17 cellular contexts compared by ENCODE assay signal in genomic region chr1:14974361-14974760, GRCh38.
DNase-seq lines count a peak whose midpoint lies in the region; ATAC-seq and TF ChIP-seq lines count a peak whose summit lies in the region.
"Had no signal": no experiment of that assay in that cellular context is flagged by ENCODE, and none has a peak within 500 bp of the region (broad histone marks: within the 10 kb centered on the region; RNA-seq: fewer than 3 reads in every experiment).

No MANE protein-coding gene starts in this region.

- H3K27me3 ChIP-seq in thoracic aorta (replicated peaks; ENCODE audit: insufficient read depth), result no peaks in the 10 kb centered on the region
- H3K27me3 ChIP-seq in GM23338 (ENCODE audit: insufficient read depth), result no peaks in the 10 kb centered on the region
- H3K27me3 ChIP-seq: BE2C, Peyer's patch had no signal

- H3K4me1 Mint-ChIP-seq in brain (peaks cover 38% of the 10 kb centered on the region), GM23338 (peaks cover 4% of the 10 kb centered on the region; the same call in 2 of the 3 replicates)
- peaks cover 10% of the 10 kb centered on the region for H3K4me1 Mint-ChIP-seq in activated T-cell treated with anti-CD3 and anti-CD28 coated beads, Interleukin-2, amount 50 U/mL, for 72 hours (ENCODE audit: low read depth)

- H3K9me3 Mint-ChIP-seq in brain (peaks cover 6 to 23% (median 11%) of the 10 kb centered on the region in 5 experiments), GM23338 (peaks cover 10% of the 10 kb centered on the region; the same call in 2 of the 3 replicates)
- peaks cover 0 to 2% of the 10 kb centered on the region in 2 donors for H3K9me3 Mint-ChIP-seq in activated T-cell treated with anti-CD3 and anti-CD28 coated beads, Interleukin-2, amount 50 U/mL, for 72 hours

- no peak overlapping the region for H2AFZ ChIP-seq in GM23338

- TF ChIP-seq CTCF in LNCaP clone FGC (IDR thresholded peaks at IDR 0.05; ENCODE audit: control insufficient read depth, extremely low read depth, insufficient read depth) (no peak), brain (conservative IDR thresholded peaks at IDR 0.05) (no peak), thoracic aorta (IDR thresholded peaks at IDR 0.05) (no peak), GM23338 (conservative IDR thresholded peaks at IDR 0.05; ENCODE audit: low read depth in 2 of 2) (no peak)

- H3K4me3 Mint-ChIP-seq in brain (no peak overlapping the region), GM23338 (no peak overlapping the region)
- no peak overlapping the region for H3K4me3 Mint-ChIP-seq in activated T-cell treated with anti-CD3 and anti-CD28 coated beads, Interleukin-2, amount 50 U/mL, for 72 hours

- H3K36me3 Mint-ChIP-seq in brain, result peaks cover 53% of the 10 kb centered on the region
- H3K36me3 Mint-ChIP-seq in activated T-cell treated with anti-CD3 and anti-CD28 coated beads, Interleukin-2, amount 50 U/mL, for 72 hours (ENCODE audit: insufficient read depth in 2 of 2), result no peaks in the 10 kb centered on the region
- H3K36me3 Mint-ChIP-seq in GM23338 (ENCODE audit: low read depth), result peaks cover 4% of the 10 kb centered on the region; the same call in 1 of the 3 replicates

- H3K27ac Mint-ChIP-seq in brain (peak overlapping the region in 4 of 5 experiments; percentile 16 to 67 (median 52)), GM23338 (no peak overlapping the region)
- H3K27ac Mint-ChIP-seq in activated T-cell treated with anti-CD3 and anti-CD28 coated beads, Interleukin-2, amount 50 U/mL, for 72 hours, result no peak overlapping the region

- no peak for ATAC-seq in thoracic aorta (ENCODE audit: insufficient number of reproducible peaks, low FRiP score, low read depth)
- no peak for ATAC-seq in HG03571 (IDR thresholded peaks at IDR 0.05; ENCODE audit: unreplicated experiment)
- ATAC-seq in activated T-cell treated with anti-CD3 and anti-CD28 coated beads, Interleukin-2, amount 50 U/mL, for 72 hours (replicated peaks in 1 of 2), result no peak
- ATAC-seq in GM23338, result no peak

- peaks cover 24 to 40% of the 10 kb centered on the region in 2 donors for H3K4me1 ChIP-seq in thoracic aorta (ENCODE audit: control insufficient read depth in 1 of 2, low read depth in 2 of 2)
- no peaks in the 10 kb centered on the region for H3K4me1 ChIP-seq in GM23338 (ENCODE audit: insufficient read depth)
- H3K4me1 ChIP-seq: BE2C, HAP-1, Peyer's patch had no signal

- H3K9me3 ChIP-seq in thoracic aorta, result no peaks in the 10 kb centered on the region
- H3K9me3 ChIP-seq: BE2C, HAP-1 had no signal

- no peak overlapping the region for H3K4me3 ChIP-seq in LNCaP clone FGC (ENCODE audit: low read depth, low read length)
- H3K4me3 ChIP-seq in thoracic aorta, result no peak overlapping the region
- no peak overlapping the region for H3K4me3 ChIP-seq in GM23338
- H3K4me3 ChIP-seq: HAP-1, Peyer's patch had no signal

- H3F3A ChIP-seq in GM23338 (replicated peaks; ENCODE audit: low read depth), result no peaks in the 10 kb centered on the region

- H3K27ac ChIP-seq in thoracic aorta (peak overlapping the region; percentile 72 to 80), GM23338 (ENCODE audit: low read depth) (no peak overlapping the region)
- H3K27ac ChIP-seq: Peyer's patch had no signal

- no peaks in the 10 kb centered on the region for H3K36me3 ChIP-seq in thoracic aorta
- no peaks in the 10 kb centered on the region for H3K36me3 ChIP-seq in GM23338 (ENCODE audit: insufficient read depth)
- H3K36me3 ChIP-seq: BE2C, HAP-1, Peyer's patch had no signal

- H3K9me2 ChIP-seq in GM23338 (ENCODE audit: insufficient read depth), result no peaks in the 10 kb centered on the region

- DNase-seq in LNCaP clone FGC (ENCODE audit: low read depth) (peak; percentile 27), iris pigment epithelial cell (ENCODE audit: low read depth) (peak; percentile 38), thoracic aorta (ENCODE audit: low spot score) (no peak), GM23338 (ENCODE audit: low spot score) (no peak)
- no peak for DNase-seq in activated T-cell treated with anti-CD3 and anti-CD28 coated beads, Interleukin-2, amount 50 U/mL, for 72 hours
- DNase-seq: BE2C, DMS53, KG1, NCI-H1417, NCI-H1694 treated with DMSO at 0.1 percent for 48 hours, NCI-H2081 treated with DMSO at 0.1 percent for 48 hours, NCI-H2171 treated with DMSO at 0.1 percent for 48 hours, NCI-H524 treated with DMSO at 0.1 percent for 48 hours, Peyer's patch had no signal

- H3K4me2 ChIP-seq in GM23338, result no peak overlapping the region

- H4K20me1 ChIP-seq in GM23338 (replicated peaks; ENCODE audit: insufficient read depth), result no peaks in the 10 kb centered on the region; the same call in 1 of the 2 replicates

- H3K27me3 Mint-ChIP-seq in brain, result no peaks in the 10 kb centered on the region
- H3K27me3 Mint-ChIP-seq in activated T-cell treated with anti-CD3 and anti-CD28 coated beads, Interleukin-2, amount 50 U/mL, for 72 hours (ENCODE audit: low read depth), result no peaks in the 10 kb centered on the region
- peaks cover 1% of the 10 kb centered on the region for H3K27me3 Mint-ChIP-seq in GM23338 (ENCODE audit: insufficient read depth, low read depth, poor library complexity)

- no peaks in the 10 kb centered on the region for H3K79me2 ChIP-seq in GM23338 (replicated peaks; ENCODE audit: insufficient read depth)

TF ChIP-seq in GM23338, 12 proteins besides CTCF, POLR2A, EP300 and RAD21 (continues in another document):
- no peak for TF ChIP-seq ZNF331 (CRISPR knock-in tag; IDR thresholded peaks at IDR 0.05; ENCODE audit: low read depth)
- no peak for TF ChIP-seq STAT1 (IDR thresholded peaks at IDR 0.05; ENCODE audit: unreplicated experiment)
- no peak for TF ChIP-seq ZNF114 (CRISPR knock-in tag; IDR thresholded peaks at IDR 0.05)
- TF ChIP-seq, protein P1, sequence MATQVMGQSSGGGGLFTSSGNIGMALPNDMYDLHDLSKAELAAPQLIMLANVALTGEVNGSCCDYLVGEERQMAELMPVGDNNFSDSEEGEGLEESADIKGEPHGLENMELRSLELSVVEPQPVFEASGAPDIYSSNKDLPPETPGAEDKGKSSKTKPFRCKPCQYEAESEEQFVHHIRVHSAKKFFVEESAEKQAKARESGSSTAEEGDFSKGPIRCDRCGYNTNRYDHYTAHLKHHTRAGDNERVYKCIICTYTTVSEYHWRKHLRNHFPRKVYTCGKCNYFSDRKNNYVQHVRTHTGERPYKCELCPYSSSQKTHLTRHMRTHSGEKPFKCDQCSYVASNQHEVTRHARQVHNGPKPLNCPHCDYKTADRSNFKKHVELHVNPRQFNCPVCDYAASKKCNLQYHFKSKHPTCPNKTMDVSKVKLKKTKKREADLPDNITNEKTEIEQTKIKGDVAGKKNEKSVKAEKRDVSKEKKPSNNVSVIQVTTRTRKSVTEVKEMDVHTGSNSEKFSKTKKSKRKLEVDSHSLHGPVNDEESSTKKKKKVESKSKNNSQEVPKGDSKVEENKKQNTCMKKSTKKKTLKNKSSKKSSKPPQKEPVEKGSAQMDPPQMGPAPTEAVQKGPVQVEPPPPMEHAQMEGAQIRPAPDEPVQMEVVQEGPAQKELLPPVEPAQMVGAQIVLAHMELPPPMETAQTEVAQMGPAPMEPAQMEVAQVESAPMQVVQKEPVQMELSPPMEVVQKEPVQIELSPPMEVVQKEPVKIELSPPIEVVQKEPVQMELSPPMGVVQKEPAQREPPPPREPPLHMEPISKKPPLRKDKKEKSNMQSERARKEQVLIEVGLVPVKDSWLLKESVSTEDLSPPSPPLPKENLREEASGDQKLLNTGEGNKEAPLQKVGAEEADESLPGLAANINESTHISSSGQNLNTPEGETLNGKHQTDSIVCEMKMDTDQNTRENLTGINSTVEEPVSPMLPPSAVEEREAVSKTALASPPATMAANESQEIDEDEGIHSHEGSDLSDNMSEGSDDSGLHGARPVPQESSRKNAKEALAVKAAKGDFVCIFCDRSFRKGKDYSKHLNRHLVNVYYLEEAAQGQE (IDR thresholded peaks at IDR 0.05; ENCODE audit: unreplicated experiment), result no peak
- no peak for TF ChIP-seq EZH2 (IDR thresholded peaks at IDR 0.05; ENCODE audit: low read depth, unreplicated experiment)
- no peak for TF ChIP-seq CREB1 (CRISPR knock-in tag; IDR thresholded peaks at IDR 0.05; ENCODE audit: low read depth)
- TF ChIP-seq JUNB (IDR thresholded peaks at IDR 0.05; ENCODE audit: unreplicated experiment), result no peak
- TF ChIP-seq, protein P2, sequence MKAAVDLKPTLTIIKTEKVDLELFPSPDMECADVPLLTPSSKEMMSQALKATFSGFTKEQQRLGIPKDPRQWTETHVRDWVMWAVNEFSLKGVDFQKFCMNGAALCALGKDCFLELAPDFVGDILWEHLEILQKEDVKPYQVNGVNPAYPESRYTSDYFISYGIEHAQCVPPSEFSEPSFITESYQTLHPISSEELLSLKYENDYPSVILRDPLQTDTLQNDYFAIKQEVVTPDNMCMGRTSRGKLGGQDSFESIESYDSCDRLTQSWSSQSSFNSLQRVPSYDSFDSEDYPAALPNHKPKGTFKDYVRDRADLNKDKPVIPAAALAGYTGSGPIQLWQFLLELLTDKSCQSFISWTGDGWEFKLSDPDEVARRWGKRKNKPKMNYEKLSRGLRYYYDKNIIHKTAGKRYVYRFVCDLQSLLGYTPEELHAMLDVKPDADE (IDR thresholded peaks at IDR 0.05), result no peak
- no peak for TF ChIP-seq EZH2phosphoT487 (IDR thresholded peaks at IDR 0.05; ENCODE audit: unreplicated experiment)
- no peak for TF ChIP-seq POLR2AphosphoS5 (IDR thresholded peaks at IDR 0.05; ENCODE audit: low read depth)
- TF ChIP-seq NANOG (IDR thresholded peaks at IDR 0.05; ENCODE audit: borderline replicate concordance), result no peak

Comparison
In these comparisons a context has a peak if more than half of its experiments do, and no peak if none do; other contexts are left out.
1. DNase-seq: peak in LNCaP clone FGC (single experiment) and iris pigment epithelial cell (single experiment); none in thoracic aorta (single experiment), activated T-cell treated with anti-CD3 and anti-CD28 coated beads, Interleukin-2, amount 50 U/mL, for 72 hours (0 of 2) and GM23338 (single experiment).
2. H3K27ac Mint-ChIP-seq: peak in brain (4 of 5); none in activated T-cell treated with anti-CD3 and anti-CD28 coated beads, Interleukin-2, amount 50 U/mL, for 72 hours (single experiment) and GM23338 (single experiment).